ENCODE assay signal across 1 cellular context in genomic region chr2:189412330-189412953, GRCh38.
TF ChIP-seq lines count a peak whose summit lies in the region.

No MANE protein-coding gene starts in this region.

TF ChIP-seq in K562, 482 proteins besides CTCF, POLR2A, EP300 and RAD21:
- TF ChIP-seq CHD7 (IDR thresholded peaks at IDR 0.05; ENCODE audit: low read depth, low read length): no peak
- no peak for TF ChIP-seq SMARCB1 (IDR thresholded peaks at IDR 0.05; ENCODE audit: insufficient read length, low read depth)
- TF ChIP-seq SMC3 (conservative IDR thresholded peaks at IDR 0.05; ENCODE audit: insufficient read depth, low read depth, low read length): peak; percentile 36; the same call in 1 of the 2 replicates
- no peak for TF ChIP-seq CBFB (CRISPR knock-in tag; IDR thresholded peaks at IDR 0.05)
- no peak for TF ChIP-seq ZNF277 (CRISPR knock-in tag; IDR thresholded peaks at IDR 0.05; ENCODE audit: borderline replicate concordance)
- TF ChIP-seq ATF3 (IDR thresholded peaks at IDR 0.05): no peak
- no peak for TF ChIP-seq ATF3 (CRISPR knock-in tag; conservative IDR thresholded peaks at IDR 0.05)
- TF ChIP-seq ZFP30 (CRISPR knock-in tag; IDR thresholded peaks at IDR 0.05; ENCODE audit: borderline replicate concordance): no peak
- no peak for TF ChIP-seq ZNF79 (CRISPR knock-in tag; IDR thresholded peaks at IDR 0.05; ENCODE audit: low read depth)
- no peak for TF ChIP-seq ZFPM2 (CRISPR knock-in tag; IDR thresholded peaks at IDR 0.05)
- TF ChIP-seq ZNF398 (CRISPR knock-in tag; IDR thresholded peaks at IDR 0.05): no peak
- TF ChIP-seq ELF2 (CRISPR knock-in tag; IDR thresholded peaks at IDR 0.05): no peak
- TF ChIP-seq PYGO2 (tag; IDR thresholded peaks at IDR 0.05): no peak
- TF ChIP-seq DEAF1 (CRISPR knock-in tag; IDR thresholded peaks at IDR 0.05): peak; percentile 74
- 0 out of 2 replicates have a peak, but pooled peaks have one; percentile 24 for TF ChIP-seq CEBPB (tag; IDR thresholded peaks at IDR 0.05)
- no peak for TF ChIP-seq ZNF445 (CRISPR knock-in tag; IDR thresholded peaks at IDR 0.05; ENCODE audit: low read depth)
- no peak for TF ChIP-seq HDGF (IDR thresholded peaks at IDR 0.05)
- no peak for TF ChIP-seq POLR3A (IDR thresholded peaks at IDR 0.05; ENCODE audit: borderline replicate concordance, extremely low read depth, insufficient read depth, insufficient read length)
